ENCODE assay signal across 9 cellular contexts in the genomic region with DNA sequence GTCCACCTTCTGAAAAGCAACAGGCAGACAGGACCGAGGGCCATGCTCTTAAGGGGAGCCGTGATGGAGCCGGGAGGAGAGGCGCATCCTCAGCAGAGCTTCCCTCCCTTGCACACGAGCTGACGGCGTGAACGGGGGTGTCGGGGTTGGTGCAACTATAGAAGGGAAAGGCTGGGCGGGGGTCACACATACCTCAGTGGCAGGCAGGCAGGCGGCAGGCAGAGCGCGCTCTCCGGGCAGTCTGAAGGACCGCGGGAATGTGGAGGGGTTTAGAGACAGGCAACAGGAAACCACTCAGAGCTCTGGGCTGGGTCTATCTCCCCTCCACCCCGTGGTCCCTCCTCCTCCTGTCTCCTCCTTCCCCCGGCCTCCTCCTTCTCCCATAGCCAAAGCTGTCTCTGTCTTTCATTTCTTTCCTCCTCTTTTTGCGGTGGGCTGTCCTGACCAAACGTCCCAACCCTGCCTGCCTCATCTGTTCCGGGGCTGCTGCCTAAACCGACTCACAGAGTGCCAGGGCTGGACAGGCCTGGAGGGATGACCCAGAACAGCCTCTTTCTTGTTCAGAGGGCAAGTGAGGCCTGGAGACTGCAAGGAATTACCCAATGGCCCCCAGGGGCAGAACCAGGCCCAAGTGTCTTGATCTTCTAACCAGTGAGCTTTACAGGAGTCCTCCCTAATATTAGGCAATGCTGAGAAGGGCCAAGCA. TPM values are rescaled to one million over a fixed set of nuclear protein-coding genes. Genes with fewer than 3 reads are reported as not detected.
DNase-seq lines count a peak whose midpoint lies in the region; ATAC-seq and TF ChIP-seq lines count a peak whose summit lies in the region.
"Had no signal": no experiment of that assay in that cellular context is flagged by ENCODE, and none has a peak within 500 bp of the region (broad histone marks: within the 10 kb centered on the region; RNA-seq: fewer than 3 reads in every experiment).

A gene with protein sequence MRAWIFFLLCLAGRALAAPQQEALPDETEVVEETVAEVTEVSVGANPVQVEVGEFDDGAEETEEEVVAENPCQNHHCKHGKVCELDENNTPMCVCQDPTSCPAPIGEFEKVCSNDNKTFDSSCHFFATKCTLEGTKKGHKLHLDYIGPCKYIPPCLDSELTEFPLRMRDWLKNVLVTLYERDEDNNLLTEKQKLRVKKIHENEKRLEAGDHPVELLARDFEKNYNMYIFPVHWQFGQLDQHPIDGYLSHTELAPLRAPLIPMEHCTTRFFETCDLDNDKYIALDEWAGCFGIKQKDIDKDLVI (minus strand): TSS at position 243 of the 706 bp plus-strand sequence. CDS start 10,727 bp downstream, outside the sequence.

- H3K4me1 ChIP-seq in SK-N-SH (ENCODE audit: control insufficient read depth in 1 of 2, insufficient read depth in 2 of 2, low read depth in 1 of 2, low read length in 1 of 2) (peaks cover 21 to 38% of the 10 kb centered on the region in 2 experiments), mesendoderm (ENCODE audit: control insufficient read depth, low read depth, low read length) (peaks cover 13% of the 10 kb centered on the region), testis (peaks cover 29% of the 10 kb centered on the region)

- H3K18ac ChIP-seq in mesendoderm (ENCODE audit: low read length) = peak within 1 kb of the TSS; percentile 57

- H3K9me3 ChIP-seq in AG04450 (ENCODE audit: control insufficient read depth, insufficient read depth, low read length) = no peaks in the 10 kb centered on the region
- H3K9me3 ChIP-seq in SK-N-SH = no peaks in the 10 kb centered on the region
- no peaks in the 10 kb centered on the region for H3K9me3 ChIP-seq in testis

- H3K27me3 ChIP-seq in AG04450 (ENCODE audit: control insufficient read depth, insufficient read depth, low read length) (no peaks in the 10 kb centered on the region), SK-N-SH (ENCODE audit: insufficient read depth) (no peaks in the 10 kb centered on the region), mesendoderm (ENCODE audit: insufficient read depth, low read length, poor library complexity) (no peaks in the 10 kb centered on the region), testis (no peaks in the 10 kb centered on the region)

- peak; percentile 89 for ATAC-seq in GM18907 (IDR thresholded peaks at IDR 0.05; ENCODE audit: unreplicated experiment)
- ATAC-seq in HG03135 (IDR thresholded peaks at IDR 0.05; ENCODE audit: unreplicated experiment) = peak; percentile 58

- H3K27ac ChIP-seq in AG04450 (ENCODE audit: low read depth, low read length) (peak within 1 kb of the TSS; percentile 94), SK-N-SH (ENCODE audit: low read depth in 2 of 2, low read length in 1 of 2) (peak within 1 kb of the TSS; percentile 85 to 97), mesendoderm (ENCODE audit: low read depth, low read length) (peak within 1 kb of the TSS; percentile 77), testis (peak within 1 kb of the TSS; percentile 93 to 97)
- H3K27ac ChIP-seq: KMS-11 had no signal

- H4K20me1 ChIP-seq in SK-N-SH (ENCODE audit: insufficient read depth) = peaks cover 30% of the 10 kb centered on the region

- H2AK5ac ChIP-seq in mesendoderm (ENCODE audit: low read length) = peak within 1 kb of the TSS; percentile 24

- H3K9ac ChIP-seq in SK-N-SH (peak within 1 kb of the TSS; percentile 91), mesendoderm (ENCODE audit: low read length) (peak within 1 kb of the TSS; percentile 85)
- H3K9ac ChIP-seq: KMS-11 had no signal

- TF ChIP-seq CTCF in AG04450 (IDR thresholded peaks at IDR 0.05; ENCODE audit: low read depth, low read length) (0 out of 2 replicates have a peak, but pooled peaks have one; percentile 16), SK-N-SH (IDR thresholded peaks at IDR 0.05) (no peak), epithelial cell of esophagus (IDR thresholded peaks at IDR 0.05; ENCODE audit: insufficient read depth, low read depth, low read length, missing control alignments) (no peak), testis (IDR thresholded peaks at IDR 0.05) (no peak)

- H3K56ac ChIP-seq in mesendoderm (ENCODE audit: low read length) = peak within 1 kb of the TSS; percentile 92

- no peak; a peak in 1 of 4 replicates for TF ChIP-seq EP300 in SK-N-SH (IDR thresholded peaks at IDR 0.05; ENCODE audit: borderline replicate concordance in 1 of 2, low read depth in 1 of 2, low read length in 1 of 2)

- H3K4me2 ChIP-seq in SK-N-SH (peak within 1 kb of the TSS; percentile 80), mesendoderm (ENCODE audit: low read length) (peak within 1 kb of the TSS; percentile 30)
- H3K4me2 ChIP-seq: KMS-11 had no signal

- peak; percentile 73 for TF ChIP-seq POLR2A in testis (IDR thresholded peaks at IDR 0.05)

- intact Hi-C loops in testis (cut with DNase I; ENCODE audit: low total_unique reads) = no loop called here

- TF ChIP-seq RAD21 in SK-N-SH (IDR thresholded peaks at IDR 0.05; ENCODE audit: low read length) = 0 out of 2 replicates have a peak, but pooled peaks have one; percentile 1

- WGBS in SK-N-SH (ENCODE audit: low lambda C conversion rate) = 17% methylated on average over 15 of the region's 22 CpGs
- no CpG with 5 or more reads among the region's 22 CpGs for WGBS in mesendoderm (ENCODE audit: extremely low coverage, insufficient coverage, low lambda C conversion rate)
- 1 to 2% methylated on average over 16 to 22 of the region's 22 CpGs for WGBS in testis, 2 donors

- peak; percentile 90 for DNase-seq in AG04450 (ENCODE audit: low read depth, low spot score)
- DNase-seq in SK-N-SH = peak; percentile 72
- DNase-seq in epithelial cell of esophagus (ENCODE audit: low read depth) = peak; percentile 63
- DNase-seq in mesendoderm = peak; percentile 97
- peak; percentile 94 for DNase-seq in testis
- DNase-seq in SHP77 (lab: John Stamatoyannopoulos, UW) = no peak

- peaks cover 17% of the 10 kb centered on the region for H3K79me1 ChIP-seq in mesendoderm (ENCODE audit: low read length)

- peaks cover 18 to 30% of the 10 kb centered on the region in 2 experiments for H3K36me3 ChIP-seq in SK-N-SH (replicated peaks in 1 of 2; ENCODE audit: control insufficient read depth in 1 of 2, insufficient read depth in 2 of 2, low read length in 1 of 2)
- H3K36me3 ChIP-seq in mesendoderm (ENCODE audit: control insufficient read depth, insufficient read depth, low read length) = peaks cover 2% of the 10 kb centered on the region
- H3K36me3 ChIP-seq in testis (ENCODE audit: low read depth, missing control alignments) = no peaks in the 10 kb centered on the region

- peak within 1 kb of the TSS; percentile 10 for H2BK120ac ChIP-seq in mesendoderm (ENCODE audit: low read depth, low read length)

- H3F3A ChIP-seq in SK-N-SH (replicated peaks; ENCODE audit: insufficient read depth) = peaks cover 25% of the 10 kb centered on the region

- H2AFZ ChIP-seq in SK-N-SH (ENCODE audit: low read depth) = peak within 1 kb of the TSS; percentile 31; the same call in 1 of the 2 replicates

- POLR2A ChIA-PET in AG04450 (lab: Yijun Ruan, JAX) (interaction anchor here (0.6 to 2.9 kb wide), 28 partner anchors 9 to 444 kb away, joined by 3 to 272 read pairs (median 8); a partner anchor contains a TSS), SK-N-SH (lab: Yijun Ruan, JAX) (interaction anchor here (1.0 kb wide), 1 partner anchor 86 kb away, joined by 3 read pairs; no protein-coding TSS in a partner anchor)

- H3K9me2 ChIP-seq in SK-N-SH = no peaks in the 10 kb centered on the region

- H4K8ac ChIP-seq in mesendoderm (ENCODE audit: low read depth, low read length) = no peak within 1 kb of the TSS

- no peak within 1 kb of the TSS for H4K5ac ChIP-seq in mesendoderm (ENCODE audit: low read length)

- peaks cover 61% of the 10 kb centered on the region for H3K79me2 ChIP-seq in SK-N-SH (ENCODE audit: insufficient read depth)
- peaks cover 43% of the 10 kb centered on the region for H3K79me2 ChIP-seq in mesendoderm (ENCODE audit: control insufficient read depth, insufficient read depth, low read length)

- no peak within 1 kb of the TSS for H2BK15ac ChIP-seq in mesendoderm (replicated peaks; ENCODE audit: low read depth)

- peak within 1 kb of the TSS; percentile 88 for H3K4ac ChIP-seq in mesendoderm (ENCODE audit: low read depth, low read length)

- H3K4me3 ChIP-seq in AG04450 (ENCODE audit: low read depth, low read length) = peak within 1 kb of the TSS; percentile 99
- H3K4me3 ChIP-seq in SK-N-SH (ENCODE audit: low read depth in 2 of 2, low read length in 1 of 2) = peak within 1 kb of the TSS; percentile 68 to 83
- H3K4me3 ChIP-seq in epithelial cell of esophagus (ENCODE audit: low read length) = peak within 1 kb of the TSS; percentile 46
- peak within 1 kb of the TSS; percentile 65 for H3K4me3 ChIP-seq in mesendoderm (ENCODE audit: low read length)
- peak within 1 kb of the TSS; percentile 75 to 92 for H3K4me3 ChIP-seq in testis

- peak within 1 kb of the TSS; percentile 81 for H3K23ac ChIP-seq in mesendoderm (ENCODE audit: low read length)

- CTCF ChIA-PET in AG04450 (lab: Charles Lee) (interaction anchor here (0.7 to 1.9 kb wide), 5 partner anchors 9 to 84 kb away, joined by 3 to 13 read pairs (median 4); no protein-coding TSS in a partner anchor), SK-N-SH (lab: Yijun Ruan, JAX) (interaction anchor here (0.9 to 2.6 kb wide), 9 partner anchors 8 to 239 kb away, joined by 3 to 11 read pairs (median 4); a partner anchor contains a TSS)

- peak within 1 kb of the TSS; percentile 72 for H2BK5ac ChIP-seq in mesendoderm (ENCODE audit: low read length)

TF ChIP-seq in SK-N-SH, 30 proteins besides CTCF, POLR2A, EP300 and RAD21 (continues in another document):
- no peak for TF ChIP-seq MEF2A (IDR thresholded peaks at IDR 0.05; ENCODE audit: borderline replicate concordance, low read depth)
- TF ChIP-seq NRF1 (IDR thresholded peaks at IDR 0.05; ENCODE audit: low read depth, low read length) = no peak
- TF ChIP-seq RFX5 (IDR thresholded peaks at IDR 0.05; ENCODE audit: low read length) = no peak
- no peak for TF ChIP-seq RCOR1 (IDR thresholded peaks at IDR 0.05; ENCODE audit: low read length)
- TF ChIP-seq CHD2 (IDR thresholded peaks at IDR 0.05; ENCODE audit: low read length, partially characterized antibody) = no peak
- 0 out of 2 replicates have a peak, but pooled peaks have one; percentile 20 for TF ChIP-seq MXI1 (IDR thresholded peaks at IDR 0.05; ENCODE audit: low read depth, low read length)
- no peak for TF ChIP-seq GATA2 (CRISPR knock-in tag; IDR thresholded peaks at IDR 0.05)
- peak; percentile 93 for TF ChIP-seq TAF1 (IDR thresholded peaks at IDR 0.05; ENCODE audit: borderline replicate concordance, low read depth, low read length)

RNA-seq across cellular contexts. Expression of the gene that starts here (rescaled TPM):
- polyA plus RNA-seq in AG04450 (2011; rRNA removed) (5,773 and 5,780 TPM in 2 replicates), SK-N-SH (2012; rRNA removed) (987 and 1,115 TPM in 2 replicates), testis (ENCODE audit: insufficient read depth, low read depth, low replicate concordance) (3,080 TPM)
- 4,970 and 6,372 TPM in 2 replicates for polyA minus RNA-seq in AG04450 (2011; rRNA and poly(A)+ RNA removed)
- 736 and 811 TPM in 2 replicates for polyA plus RNA-seq in SK-N-SH (2012; cell fraction: cytosol; rRNA removed)
- 900 and 1,030 TPM in 2 replicates for polyA plus RNA-seq in SK-N-SH (2012; cell fraction: nucleus; rRNA removed)
- polyA plus RNA-seq in mesendoderm (2013, experiment 1 of 2) = 371 TPM
- 377 TPM for polyA plus RNA-seq in mesendoderm (2013, experiment 2 of 2)
- 1,000 to 10,000 TPM; 1,884 to 2,585 TPM for total RNA-seq in testis

Comparison
In these comparisons a context has a peak if more than half of its experiments do, and no peak if none do; other contexts are left out.
1. DNase-seq: peak in AG04450 (single experiment), SK-N-SH (single experiment), epithelial cell of esophagus (single experiment), mesendoderm (single experiment) and testis (single experiment); none in SHP77 (0 of 2).
2. H3K4me3 ChIP-seq: peak in every context shown above with its lines; median percentile 99 in AG04450; 84 in testis; 76 in SK-N-SH; 65 in mesendoderm; 46 in epithelial cell of esophagus.
3. Peak in every context shown above with its lines, with median percentiles within 50 percentile points of each other: H3K27ac ChIP-seq.